ENCODE assay signal across 8 cellular contexts in the genomic region with DNA sequence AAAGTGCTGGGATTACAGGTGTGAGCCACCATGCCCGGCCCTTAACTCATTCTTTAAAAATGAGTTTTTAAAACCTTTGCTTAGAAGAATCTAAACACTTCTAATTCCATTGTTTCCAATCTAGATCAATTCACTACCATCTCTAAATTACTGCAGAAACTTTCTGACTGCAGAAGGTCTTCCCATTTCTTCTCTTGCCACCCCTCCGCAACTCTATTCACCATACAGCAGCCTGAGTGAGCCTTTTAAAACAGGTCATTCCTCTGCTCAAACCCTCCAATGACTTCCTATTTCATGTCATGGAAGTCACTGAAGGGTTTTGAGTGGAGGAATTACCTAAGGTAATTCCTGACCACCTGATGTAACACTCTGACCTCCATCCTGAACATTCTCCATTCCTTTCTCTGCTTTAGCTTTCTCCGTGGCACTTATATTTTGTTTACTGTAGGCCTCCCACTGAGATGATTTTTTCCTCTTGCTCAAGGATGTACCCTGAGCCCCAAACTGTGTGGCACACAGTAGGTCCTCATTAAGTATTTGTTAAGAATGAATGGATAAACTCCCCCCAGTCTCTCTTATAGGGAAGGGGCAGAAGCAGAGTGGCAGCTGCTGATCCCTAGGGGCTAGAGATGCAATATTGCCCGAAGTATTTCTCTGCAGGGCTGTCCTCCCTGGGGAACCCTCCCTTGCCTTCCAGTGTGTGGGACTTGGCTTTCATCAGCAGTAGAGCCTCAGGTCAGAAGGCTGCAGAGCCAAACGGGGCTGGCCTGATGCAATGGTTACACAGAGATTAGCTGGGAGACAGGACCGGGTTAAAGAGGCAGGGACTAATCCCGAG. TPM values are rescaled to one million over a fixed set of nuclear protein-coding genes. Genes with fewer than 3 reads are reported as not detected.
A peak's percentile ranks its signal among the peaks of the same experiment; 100 is the strongest.
DNase-seq lines count a peak whose midpoint lies in the region; ATAC-seq, FAIRE-seq and TF ChIP-seq lines count a peak whose summit lies in the region.

No MANE protein-coding gene starts in this region.

- H3K9me3 ChIP-seq in suprapubic skin: no peaks in the 10 kb centered on the region

- intact Hi-C loops in MCF 10A (cut with micrococcal nuclease): no loop called here

- POLR2A ChIA-PET in MCF 10A (lab: Yijun Ruan, JAX): interaction anchor here (0.6 to 3.8 kb wide), 15 partner anchors 9 to 233 kb away, joined by 3 to 43 read pairs (median 3); partner anchors contain the start of genes CDK4, DCTN2, GLI1 and PIP4K2C

- no peaks in the 10 kb centered on the region for H3K9me3 Mint-ChIP-seq in MCF 10A (ENCODE audit: unreplicated experiment)

- FAIRE-seq in D721Med (lab: Jason Lieb, UNC): no peak

- no peaks in the 10 kb centered on the region for H3K27me3 ChIP-seq in suprapubic skin

- H3K36me3 Mint-ChIP-seq in MCF 10A (ENCODE audit: insufficient read depth, unreplicated experiment): peaks cover 86% of the 10 kb centered on the region

- CTCF ChIA-PET in MCF 10A (lab: Yijun Ruan, JAX): interaction anchor here (0.6 to 3.0 kb wide), 3 partner anchors 9 to 164 kb away, joined by 3 to 12 read pairs (median 4); partner anchors contain the start of gene GLI1

- peaks cover 57% of the 10 kb centered on the region for H3K4me1 ChIP-seq in suprapubic skin

- TF ChIP-seq EP300 in suprapubic skin (IDR thresholded peaks at IDR 0.05): no peak

- H3K36me3 ChIP-seq in suprapubic skin: peaks cover 33% of the 10 kb centered on the region

- ATAC-seq in left lobe of liver: peak; percentile 9
- no peak for ATAC-seq in GM19328 (IDR thresholded peaks at IDR 0.05; ENCODE audit: unreplicated experiment)

- H3K27me3 Mint-ChIP-seq in MCF 10A (ENCODE audit: insufficient read depth, unreplicated experiment): no peaks in the 10 kb centered on the region

- DNase-seq in ELF-1 (ENCODE audit: low read depth, low spot score) (peak; percentile 72), NCI-H1436 treated with DMSO at 0.1 percent for 48 hours (lab: John Stamatoyannopoulos, UW) (peak; percentile 27), MCF 10A (ENCODE audit: unreplicated experiment) (peak; percentile 69), left lobe of liver (ENCODE audit: low spot score) (peak; percentile 66), suprapubic skin (ENCODE audit: low spot score in 2 of 2) (peak in 1 of 2 donors; percentile 77), D721Med (ENCODE audit: insufficient read length, low spot score) (no peak), NCI-H446 treated with DMSO at 0.1 percent for 48 hours (lab: John Stamatoyannopoulos, UW) (no peak)

- WGBS in suprapubic skin: 26% methylated on average over 7 of the region's 7 CpGs

- peak overlapping the region; percentile 90 for H3K4me3 Mint-ChIP-seq in MCF 10A (ENCODE audit: unreplicated experiment)

- TF ChIP-seq CTCF in MCF 10A (IDR thresholded peaks at IDR 0.05; ENCODE audit: unreplicated experiment): no peak
- TF ChIP-seq CTCF in suprapubic skin (IDR thresholded peaks at IDR 0.05): no peak
- no peak for TF ChIP-seq CTCF in D721Med (IDR thresholded peaks at IDR 0.05; ENCODE audit: insufficient read depth, missing control alignments)

- peak overlapping the region; percentile 98 for H3K27ac Mint-ChIP-seq in MCF 10A (ENCODE audit: low read depth, unreplicated experiment)

- no peak for TF ChIP-seq POLR2A in suprapubic skin (IDR thresholded peaks at IDR 0.05)

- no TSS peak for BruUV-seq in MCF 10A (replicated peaks; lab: Mats Ljungman, UMichigan)

- peaks cover 44% of the 10 kb centered on the region for H3K4me1 Mint-ChIP-seq in MCF 10A (ENCODE audit: insufficient read depth, unreplicated experiment)

- peak overlapping the region; percentile 96 for H3K27ac ChIP-seq in suprapubic skin

- H3K4me3 ChIP-seq in suprapubic skin: peak overlapping the region; percentile 77

RNA-seq across cellular contexts. Expression of gene DDIT3, which starts 1.2 kb away (rescaled TPM):
- total RNA-seq in MCF 10A (2022): 156 and 168 TPM in 2 replicates
- total RNA-seq in left lobe of liver: 13.9 TPM
- total RNA-seq in suprapubic skin: 10 to 100 TPM in 3 of 4 donors, 1 to 10 TPM in 1; 8.1 to 33.6 (median 14.4) TPM

RNA-seq across cellular contexts. Expression of gene MBD6, which starts 3.5 kb away (rescaled TPM):
- total RNA-seq in MCF 10A (2022): 96.5 and 111 TPM in 2 replicates
- 59.6 TPM for total RNA-seq in left lobe of liver
- 10 to 100 TPM; 24.4 to 92.9 (median 36.8) TPM for total RNA-seq in suprapubic skin

RNA-seq across cellular contexts. Expression of gene DCTN2, which starts 27.9 kb away (rescaled TPM):
- total RNA-seq in MCF 10A (2022): 149 and 188 TPM in 2 replicates
- total RNA-seq in left lobe of liver: 28.9 TPM
- 100 to 1,000 TPM; 152 to 242 (median 185) TPM for total RNA-seq in suprapubic skin

RNA-seq across cellular contexts. Expression of gene KIF5A, which starts 30.7 kb away (rescaled TPM):
- total RNA-seq in MCF 10A (2022): 0.56 TPM in 2 replicates
- total RNA-seq in left lobe of liver: 0.05 TPM
- under 1 TPM in 2 of 4 donors, not detected in 2; 0.08 to 0.23 TPM for total RNA-seq in suprapubic skin

RNA-seq across cellular contexts. Expression of gene MARS1, which starts 31.3 kb away (rescaled TPM):
- total RNA-seq in MCF 10A (2022) (714 and 762 TPM in 2 replicates), left lobe of liver (71.1 TPM), suprapubic skin (100 to 1,000 TPM in 1 of 4 donors, 10 to 100 TPM in 3; 55.7 to 203 (median 79.7) TPM)

Comparison
In these comparisons a context has a peak if more than half of its experiments do, and no peak if none do; other contexts are left out.
1. DNase-seq: peak in ELF-1 (single experiment), NCI-H1436 treated with DMSO at 0.1 percent for 48 hours (single experiment), MCF 10A (single experiment) and left lobe of liver (single experiment); none in D721Med (single experiment) and NCI-H446 treated with DMSO at 0.1 percent for 48 hours (single experiment).